19 cellular contexts compared by ENCODE assay signal in genomic region chr6:129203190-129203900, GRCh38.
DNase-seq lines count a peak whose midpoint lies in the region; ATAC-seq and TF ChIP-seq lines count a peak whose summit lies in the region.
"Had no signal": no experiment of that assay in that cellular context is flagged by ENCODE, and none has a peak within 500 bp of the region (broad histone marks: within the 10 kb centered on the region; RNA-seq: fewer than 3 reads in every experiment).

No MANE protein-coding gene starts in this region.

- H3K4me3 Mint-ChIP-seq in neural progenitor cell = no peak overlapping the region
- H3K4me3 Mint-ChIP-seq: B cell; CD4-positive, alpha-beta T cell; HFFc6 had no signal

- CTCF ChIA-PET in A673 (lab: Charles Lee) = no interaction called here

- intact Hi-C loops in A673 (cut with micrococcal nuclease; ENCODE audit: unreplicated experiment) = no loop called here

- H2AFZ ChIP-seq in neural progenitor cell (replicated peaks) = no peak overlapping the region

- no peak for ATAC-seq in HG02840 (IDR thresholded peaks at IDR 0.05; ENCODE audit: low FRiP score, unreplicated experiment)
- ATAC-seq: A549 had no signal

- DNase-seq in A673 (ENCODE audit: low spot score) (no peak), HT1080 (ENCODE audit: low read depth) (peak; percentile 23), astrocyte of the cerebellum (ENCODE audit: low read depth) (peak; percentile 23), islet precursor cell (peak; percentile 45), SW480 (ENCODE audit: low spot score) (no peak), neural progenitor cell (ENCODE audit: low spot score) (no peak)
- DNase-seq in stimulated activated CD4-positive, alpha-beta T cell treated with anti-CD3 and anti-CD28 coated beads, Interleukin-2, amount 100 ng/mL, for 24 hours = no peak
- DNase-seq: CD4-positive, alpha-beta T cell; DMS79 treated with DMSO at 0.1 percent for 48 hours; GOT3; HFFc6; NCI-H187 treated with DMSO at 0.1 percent for 48 hours; NCI-H446; NCI-H774; SIG-M5 had no signal

- no peak overlapping the region for H3K27ac Mint-ChIP-seq in neural progenitor cell
- H3K27ac Mint-ChIP-seq: B cell; CD4-positive, alpha-beta T cell; HFFc6 had no signal

- H3F3A ChIP-seq in neural progenitor cell (ENCODE audit: low read depth) = no peaks in the 10 kb centered on the region

- H3K27me3 ChIP-seq in A673 (replicated peaks; ENCODE audit: insufficient read depth, low read depth, low read length, poor library complexity) (no peaks in the 10 kb centered on the region), neural progenitor cell (no peaks in the 10 kb centered on the region)

- H3K9me3 ChIP-seq in A673 (ENCODE audit: low read depth, low read length, poor library complexity, severe bottlenecking) (no peaks in the 10 kb centered on the region), neural progenitor cell (ENCODE audit: low read depth) (no peaks in the 10 kb centered on the region)
- H3K9me3 ChIP-seq: A549 had no signal

- H3K4me3 ChIP-seq in A673 (ENCODE audit: low read depth, low read length, poor library complexity, severe bottlenecking) (no peak overlapping the region), astrocyte of the cerebellum (ENCODE audit: low read depth, low read length) (no peak overlapping the region), neural progenitor cell (no peak overlapping the region)
- H3K4me3 ChIP-seq: A549 had no signal

- H3K4me1 ChIP-seq in A673 (ENCODE audit: insufficient read depth, low read length, poor library complexity, severe bottlenecking) = peaks cover 51% of the 10 kb centered on the region
- H3K4me1 ChIP-seq in neural progenitor cell = no peaks in the 10 kb centered on the region
- H3K4me1 ChIP-seq: A549 had no signal

- in situ Hi-C loops in astrocyte of the cerebellum (cut with HindIII; ENCODE audit: low sequenced_read_pairs) = no loop called here

- H3K27ac ChIP-seq in A673 (ENCODE audit: low read depth, low read length, poor library complexity, severe bottlenecking) (peak overlapping the region; percentile 31), neural progenitor cell (no peak overlapping the region)
- H3K27ac ChIP-seq: A549, KMS-11 had no signal

- peaks cover 3% of the 10 kb centered on the region for H3K27me3 Mint-ChIP-seq in neural progenitor cell (ENCODE audit: insufficient read depth, low read depth)
- H3K27me3 Mint-ChIP-seq: B cell had no signal

- H3K36me3 ChIP-seq in A673 (ENCODE audit: insufficient read depth, low read length, poor library complexity, severe bottlenecking) (no peaks in the 10 kb centered on the region), neural progenitor cell (no peaks in the 10 kb centered on the region)

- no TSS peak for BruUV-seq in A673 (replicated peaks; lab: Mats Ljungman, UMichigan)

- no peaks in the 10 kb centered on the region for H3K79me2 ChIP-seq in neural progenitor cell (ENCODE audit: low read depth)

- H3K36me3 Mint-ChIP-seq in neural progenitor cell = no peaks in the 10 kb centered on the region

- no peaks in the 10 kb centered on the region for H3K9me3 Mint-ChIP-seq in neural progenitor cell
- H3K9me3 Mint-ChIP-seq: CD4-positive, alpha-beta T cell; HFFc6 had no signal

- TF ChIP-seq CTCF in A673 (conservative IDR thresholded peaks at IDR 0.05; ENCODE audit: low read depth, low read length) (no peak), astrocyte of the cerebellum (IDR thresholded peaks at IDR 0.05; ENCODE audit: low read depth, low read length, missing control alignments) (no peak), neural progenitor cell (IDR thresholded peaks at IDR 0.05) (no peak)

- no peak overlapping the region for H3K9ac ChIP-seq in neural progenitor cell
- H3K9ac ChIP-seq: KMS-11 had no signal

- POLR2A ChIA-PET in A673 (lab: Charles Lee; ENCODE audit: low non-redundant PET) = no interaction called here

- H3K4me1 Mint-ChIP-seq in neural progenitor cell = peaks cover 25% of the 10 kb centered on the region
- H3K4me1 Mint-ChIP-seq: B cell had no signal

- no peaks in the 10 kb centered on the region for H4K20me1 ChIP-seq in neural progenitor cell (ENCODE audit: low read depth)

- H3K4me2 ChIP-seq in neural progenitor cell = no peak overlapping the region
- H3K4me2 ChIP-seq: A549, KMS-11 had no signal

Comparison
In these comparisons a context has a peak if more than half of its experiments do, and no peak if none do; other contexts are left out.
1. DNase-seq: peak in HT1080 (single experiment), astrocyte of the cerebellum (single experiment) and islet precursor cell (single experiment); none in A673 (single experiment), SW480 (single experiment), stimulated activated CD4-positive, alpha-beta T cell treated with anti-CD3 and anti-CD28 coated beads, Interleukin-2, amount 100 ng/mL, for 24 hours (0 of 2) and neural progenitor cell (single experiment).